ENCODE assay signal across 1 cellular context in genomic region chr3:61805510-61806080, GRCh38.
TF ChIP-seq lines count a peak whose summit lies in the region.

No MANE protein-coding gene starts in this region.

TF ChIP-seq in IMR-90, 13 proteins besides CTCF, POLR2A, EP300 and RAD21 (continued from another document):
- no peak for TF ChIP-seq USF2 (IDR thresholded peaks at IDR 0.05; ENCODE audit: low read depth, low read length)
